11 cellular contexts compared by ENCODE assay signal in the genomic region with DNA sequence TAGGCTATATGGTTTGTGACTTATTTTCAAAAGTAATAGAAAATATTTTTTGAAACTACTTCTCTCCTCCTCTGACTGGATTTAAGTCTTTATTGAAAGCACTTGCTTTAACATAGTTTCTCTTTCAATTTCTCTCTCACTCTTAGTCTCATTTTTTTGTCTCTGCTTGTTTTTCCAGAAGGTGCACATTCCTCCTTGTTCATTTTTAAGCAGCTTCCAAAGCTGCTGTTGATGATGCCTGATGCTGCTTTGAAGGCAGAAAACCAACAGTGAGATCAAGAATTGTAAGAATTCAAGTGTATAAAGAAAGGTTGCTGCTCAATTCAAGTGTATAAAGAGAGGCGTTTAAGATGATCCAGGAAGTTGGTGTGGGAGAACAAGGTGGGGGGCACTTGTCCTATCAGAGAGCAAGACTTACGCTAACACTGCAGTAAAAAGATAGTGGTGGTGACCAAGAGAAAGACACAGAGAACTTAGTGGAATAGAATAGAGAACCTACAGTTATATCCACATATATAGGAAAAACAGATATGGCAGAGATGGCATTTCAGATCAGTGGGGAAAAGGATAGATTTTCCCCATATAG. TPM values are rescaled to one million over a fixed set of nuclear protein-coding genes. Genes with fewer than 3 reads are reported as not detected.
A peak's percentile ranks its signal among the peaks of the same experiment; 100 is the strongest.
DNase-seq lines count a peak whose midpoint lies in the region; ATAC-seq lines count a peak whose summit lies in the region.
"Had no signal": no experiment of that assay in that cellular context is flagged by ENCODE, and none has a peak within 500 bp of the region (broad histone marks: within the 10 kb centered on the region; RNA-seq: fewer than 3 reads in every experiment).

No MANE protein-coding gene starts in this region.

- peak overlapping the region; percentile 89 for H3K27ac Mint-ChIP-seq in activated CD4-positive, alpha-beta T cell treated with anti-CD3 and anti-CD28 coated beads, Interleukin-2, amount 10 ng/mL, durations not matched to agents 7 days and 5 days
- peak overlapping the region; percentile 84 for H3K27ac Mint-ChIP-seq in activated naive CD8-positive, alpha-beta T cell treated with anti-CD3 and anti-CD28 coated beads, Interleukin-2, amount 50 U/mL, for 24 hours
- H3K27ac Mint-ChIP-seq in stimulated activated naive B cell treated with anti-CD40 and anti-IgM and Interleukin-4, amounts not matched to agents 10 μg/mL and 1 μg/mL and 100 μg/mL, for 72 hours: peak overlapping the region; percentile 89

- no peak for DNase-seq in activated CD4-positive, alpha-beta T cell treated with anti-CD3 and anti-CD28 coated beads, Interleukin-2, amount 10 ng/mL, durations not matched to agents 7 days and 5 days
- no peak for DNase-seq in activated CD4-positive, alpha-beta T cell treated with anti-CD3 and anti-CD28 coated beads for 48 hours
- DNase-seq in activated naive CD8-positive, alpha-beta T cell treated with anti-CD3 and anti-CD28 coated beads, Interleukin-2, amount 50 U/mL, for 24 hours: no peak
- no peak for DNase-seq in stimulated activated naive B cell treated with anti-CD40 and anti-IgM and Interleukin-4, amounts not matched to agents 10 μg/mL and 1 μg/mL and 100 μg/mL, for 72 hours
- no peak for DNase-seq in hippocampal formation (lab: John Stamatoyannopoulos, UW)
- no peak for DNase-seq in SW 1271 (lab: John Stamatoyannopoulos, UW)
- DNase-seq: NCI-H2227 treated with DMSO at 0.1 percent for 48 hours; stimulated activated CD4-positive, alpha-beta T cell treated with anti-CD3 and anti-CD28 coated beads, Interleukin-2, amount 100 ng/mL, for 48 hours; transverse colon had no signal

- no peaks in the 10 kb centered on the region for H3K27me3 Mint-ChIP-seq in activated CD4-positive, alpha-beta T cell treated with anti-CD3 and anti-CD28 coated beads, Interleukin-2, amount 10 ng/mL, durations not matched to agents 7 days and 5 days
- H3K27me3 Mint-ChIP-seq in activated naive CD8-positive, alpha-beta T cell treated with anti-CD3 and anti-CD28 coated beads, Interleukin-2, amount 50 U/mL, for 24 hours: no peaks in the 10 kb centered on the region
- H3K27me3 Mint-ChIP-seq in stimulated activated naive B cell treated with anti-CD40 and anti-IgM and Interleukin-4, amounts not matched to agents 10 μg/mL and 1 μg/mL and 100 μg/mL, for 72 hours: no peaks in the 10 kb centered on the region

- CTCF ChIA-PET in activated CD4-positive, alpha-beta T cell treated with anti-CD3 and anti-CD28 coated beads, Interleukin-2, amount 10 ng/mL, durations not matched to agents 7 days and 5 days (lab: Charles Lee): interaction anchor here (1.5 kb wide), 1 partner anchor 30 kb away, joined by 3 read pairs; no protein-coding TSS in a partner anchor

- POLR2A ChIA-PET in activated CD4-positive, alpha-beta T cell treated with anti-CD3 and anti-CD28 coated beads, Interleukin-2, amount 10 ng/mL, durations not matched to agents 7 days and 5 days (lab: Charles Lee): no interaction called here

- H3K4me3 Mint-ChIP-seq in activated CD4-positive, alpha-beta T cell treated with anti-CD3 and anti-CD28 coated beads, Interleukin-2, amount 10 ng/mL, durations not matched to agents 7 days and 5 days: peak overlapping the region; percentile 68
- peak overlapping the region; percentile 76 for H3K4me3 Mint-ChIP-seq in activated naive CD8-positive, alpha-beta T cell treated with anti-CD3 and anti-CD28 coated beads, Interleukin-2, amount 50 U/mL, for 24 hours
- H3K4me3 Mint-ChIP-seq in stimulated activated naive B cell treated with anti-CD40 and anti-IgM and Interleukin-4, amounts not matched to agents 10 μg/mL and 1 μg/mL and 100 μg/mL, for 72 hours: peak overlapping the region; percentile 76 to 82

- H3K4me1 Mint-ChIP-seq in activated CD4-positive, alpha-beta T cell treated with anti-CD3 and anti-CD28 coated beads, Interleukin-2, amount 10 ng/mL, durations not matched to agents 7 days and 5 days: peaks cover 48% of the 10 kb centered on the region
- peaks cover 54% of the 10 kb centered on the region for H3K4me1 Mint-ChIP-seq in activated naive CD8-positive, alpha-beta T cell treated with anti-CD3 and anti-CD28 coated beads, Interleukin-2, amount 50 U/mL, for 24 hours
- H3K4me1 Mint-ChIP-seq in stimulated activated naive B cell treated with anti-CD40 and anti-IgM and Interleukin-4, amounts not matched to agents 10 μg/mL and 1 μg/mL and 100 μg/mL, for 72 hours: peaks cover 21 to 36% of the 10 kb centered on the region in 2 donors

- peaks cover 36% of the 10 kb centered on the region for H3K36me3 Mint-ChIP-seq in activated CD4-positive, alpha-beta T cell treated with anti-CD3 and anti-CD28 coated beads, Interleukin-2, amount 10 ng/mL, durations not matched to agents 7 days and 5 days (ENCODE audit: low read depth)
- H3K36me3 Mint-ChIP-seq in activated naive CD8-positive, alpha-beta T cell treated with anti-CD3 and anti-CD28 coated beads, Interleukin-2, amount 50 U/mL, for 24 hours (ENCODE audit: low read depth): peaks cover 25% of the 10 kb centered on the region
- peaks cover 3 to 10% of the 10 kb centered on the region in 2 donors for H3K36me3 Mint-ChIP-seq in stimulated activated naive B cell treated with anti-CD40 and anti-IgM and Interleukin-4, amounts not matched to agents 10 μg/mL and 1 μg/mL and 100 μg/mL, for 72 hours

- ATAC-seq in HG03175 (IDR thresholded peaks at IDR 0.05; ENCODE audit: unreplicated experiment) (peak; percentile 43), GM19397 (IDR thresholded peaks at IDR 0.05; ENCODE audit: unreplicated experiment) (no peak)
- peak; percentile 36 for ATAC-seq in activated naive CD8-positive, alpha-beta T cell treated with anti-CD3 and anti-CD28 coated beads, Interleukin-2, amount 50 U/mL, for 24 hours
- ATAC-seq in stimulated activated naive B cell treated with anti-CD40 and anti-IgM and Interleukin-4, amounts not matched to agents 10 μg/mL and 1 μg/mL and 100 μg/mL, for 72 hours (replicated peaks): peak; percentile 29 to 33

- no peaks in the 10 kb centered on the region for H3K9me3 Mint-ChIP-seq in activated CD4-positive, alpha-beta T cell treated with anti-CD3 and anti-CD28 coated beads, Interleukin-2, amount 10 ng/mL, durations not matched to agents 7 days and 5 days
- H3K9me3 Mint-ChIP-seq in activated naive CD8-positive, alpha-beta T cell treated with anti-CD3 and anti-CD28 coated beads, Interleukin-2, amount 50 U/mL, for 24 hours: no peaks in the 10 kb centered on the region
- H3K9me3 Mint-ChIP-seq in stimulated activated naive B cell treated with anti-CD40 and anti-IgM and Interleukin-4, amounts not matched to agents 10 μg/mL and 1 μg/mL and 100 μg/mL, for 72 hours: no peaks in the 10 kb centered on the region

RNA-seq across cellular contexts. Expression of a gene that starts 12.1 kb away (rescaled TPM):
- 10 to 100 TPM; 57.0 to 67.4 TPM for total RNA-seq in activated CD4-positive, alpha-beta T cell treated with anti-CD3 and anti-CD28 coated beads, Interleukin-2, amount 10 ng/mL, durations not matched to agents 7 days and 5 days
